ENCODE assay signal across 8 cellular contexts in the genomic region with DNA sequence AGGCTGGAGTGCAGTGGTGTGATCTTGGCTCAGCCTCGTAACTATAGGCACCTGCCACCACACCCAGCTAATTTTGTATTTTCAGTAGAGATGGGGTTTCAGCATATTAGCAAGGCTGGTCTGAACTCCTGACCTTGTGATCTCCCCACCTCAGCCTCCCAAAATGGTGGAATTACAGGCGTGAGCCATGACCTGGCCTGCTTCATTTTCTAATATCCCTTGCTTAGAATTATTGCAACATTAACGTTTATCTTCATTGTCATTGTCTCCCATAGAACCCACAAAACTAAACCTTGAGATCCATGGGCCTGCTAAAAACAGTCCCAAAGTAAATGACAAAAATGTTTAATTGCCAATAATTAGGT. TPM values are rescaled to one million over a fixed set of nuclear protein-coding genes. Genes with fewer than 3 reads are reported as not detected.
DNase-seq lines count a peak whose midpoint lies in the region; ATAC-seq and TF ChIP-seq lines count a peak whose summit lies in the region.

No MANE protein-coding gene starts in this region.

- WGBS in esophagus muscularis mucosa = 49% methylated on average over 3 of the region's 3 CpGs

- H3K27ac ChIP-seq in RWPE1 (peak overlapping the region; percentile 71), esophagus muscularis mucosa (replicated peaks in 1 of 4) (peak overlapping the region; percentile 49 to 66 (median 56))

- no peak for TF ChIP-seq POLR2A in esophagus muscularis mucosa (IDR thresholded peaks at IDR 0.05; ENCODE audit: low read depth)

- CTCF ChIA-PET in RWPE1 (lab: Yijun Ruan, JAX) = interaction anchor here (0.6 kb wide), 1 partner anchor 131 kb away, joined by 3 read pairs; no protein-coding TSS in a partner anchor

- intact Hi-C loops in esophagus muscularis mucosa (cut with DNase I) = loop anchor here (2.0 to 10.0 kb wide), 2 partner anchors 96 to 220 kb away; no protein-coding TSS in a partner anchor

- H3K27me3 ChIP-seq in esophagus muscularis mucosa = no peaks in the 10 kb centered on the region

- DNase-seq in stimulated activated naive CD4-positive, alpha-beta T cell treated with Interleukin-2 at 50 U/mL for 16 hours (lab: John Stamatoyannopoulos, UW) = peak; percentile 14
- no peak for DNase-seq in stimulated activated naive CD4-positive, alpha-beta T cell (lab: John Stamatoyannopoulos, UW)
- DNase-seq in RWPE1 (ENCODE audit: low spot score) (no peak), esophagus muscularis mucosa (ENCODE audit: extremely low spot score) (no peak), germinal center (ENCODE audit: low spot score) (no peak), NCI-H510A treated with DMSO at 0.1 percent for 48 hours (lab: John Stamatoyannopoulos, UW) (no peak)

- no peak for ATAC-seq in HG03025 (IDR thresholded peaks at IDR 0.05; ENCODE audit: low FRiP score, unreplicated experiment)
- no peak for ATAC-seq in GM19324 (IDR thresholded peaks at IDR 0.05; ENCODE audit: low FRiP score, unreplicated experiment)

- peaks cover 31 to 48% (median 47%) of the 10 kb centered on the region in 4 donors for H3K4me1 ChIP-seq in esophagus muscularis mucosa

- POLR2A ChIA-PET in RWPE1 (lab: Yijun Ruan, JAX; ENCODE audit: low non-redundant PET) = interaction anchor here (0.7 kb wide), 1 partner anchor 138 kb away, joined by 6 read pairs; no protein-coding TSS in a partner anchor

- TF ChIP-seq EP300 in esophagus muscularis mucosa (IDR thresholded peaks at IDR 0.05) = no peak

- no peak for TF ChIP-seq CTCF in RWPE1 (conservative IDR thresholded peaks at IDR 0.05; ENCODE audit: low read depth)
- TF ChIP-seq CTCF in esophagus muscularis mucosa (IDR thresholded peaks at IDR 0.05) = no peak

- no peak overlapping the region for H3K4me3 ChIP-seq in esophagus muscularis mucosa

- peaks cover 31 to 60% (median 50%) of the 10 kb centered on the region in 4 donors for H3K36me3 ChIP-seq in esophagus muscularis mucosa

- H3K9me3 ChIP-seq in esophagus muscularis mucosa = no peaks in the 10 kb centered on the region

RNA-seq across cellular contexts. Expression of a gene that starts 6.1 kb away (rescaled TPM):
- over 10,000 TPM in 3 of 4 donors, 1,000 to 10,000 TPM in 1; 6,828 to 12,822 (median 11,636) TPM for total RNA-seq in esophagus muscularis mucosa

RNA-seq across cellular contexts. Expression of a gene that starts 53.2 kb away (rescaled TPM):
- 10 to 100 TPM; 15.2 to 38.6 (median 25.7) TPM for total RNA-seq in esophagus muscularis mucosa
